ENCODE assay signal across 8 cellular contexts in the genomic region with DNA sequence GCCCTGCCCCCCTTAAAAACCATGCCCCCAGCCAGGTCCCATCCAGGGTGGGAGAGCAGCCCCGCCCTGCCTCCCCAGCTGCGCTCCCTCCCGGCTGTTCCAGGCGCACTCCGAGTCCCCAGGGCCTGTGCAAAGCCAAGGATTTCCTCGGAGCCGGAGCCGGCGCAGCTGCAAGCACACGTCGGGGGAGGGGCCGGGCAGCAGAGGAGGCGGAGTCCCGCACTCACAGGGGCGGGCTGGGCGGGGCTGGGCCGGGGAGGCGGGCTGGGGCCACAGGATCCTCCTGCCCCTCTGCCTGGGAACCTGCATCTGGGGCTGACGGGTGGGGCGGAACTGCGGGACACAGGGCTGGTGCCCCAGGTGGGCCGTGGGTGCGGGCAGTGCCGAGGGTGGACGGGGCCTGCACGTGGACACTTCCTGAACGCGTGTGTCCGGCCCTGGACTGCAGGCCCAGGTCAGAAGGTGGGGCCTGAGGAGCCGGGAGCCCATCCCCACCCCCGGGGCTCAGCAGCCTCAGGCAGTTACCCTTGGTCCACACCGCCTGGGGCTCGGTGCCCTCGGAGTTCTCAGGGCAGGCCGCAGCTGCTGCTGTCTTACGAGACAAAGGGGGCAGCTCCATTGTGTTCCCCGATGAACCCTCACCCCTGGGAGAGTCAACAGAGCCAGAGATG. TPM values are rescaled to one million over a fixed set of nuclear protein-coding genes. Genes with fewer than 3 reads are reported as not detected.
DNase-seq lines count a peak whose midpoint lies in the region; ATAC-seq, FAIRE-seq and TF ChIP-seq lines count a peak whose summit lies in the region.

No MANE protein-coding gene starts in this region.

- no peaks in the 10 kb centered on the region for H3K79me2 ChIP-seq in HCT116 (ENCODE audit: insufficient read depth, low read length)
- no peaks in the 10 kb centered on the region for H3K79me2 ChIP-seq in HepG2 (ENCODE audit: insufficient read depth, low read length)

- FAIRE-seq in HepG2 (lab: Jason Lieb, UNC) = no peak

- no peaks in the 10 kb centered on the region for H3K27me3 Mint-ChIP-seq in effector memory CD8-positive, alpha-beta T cell

- H3K4me2 ChIP-seq in BLaER1 treated with 17β-estradiol and CSF1 and Interleukin-3, amounts not matched to agents 10 nM and 100 nM = peak overlapping the region; percentile 54 to 80 (median 69)
- H3K4me2 ChIP-seq in HCT116 (ENCODE audit: low read length) (peak overlapping the region; percentile 76), HepG2 (ENCODE audit: low read depth, low read length) (peak overlapping the region; percentile 51; the same call in 1 of the 2 replicates)

- no peak overlapping the region for H3K4me3 ChIP-seq in BLaER1 treated with 17β-estradiol and CSF1 and Interleukin-3, amounts not matched to agents 10 nM and 100 nM
- peak overlapping the region; percentile 17 to 44 for H3K4me3 ChIP-seq in HCT116 (replicated peaks in 1 of 2; ENCODE audit: low read depth in 1 of 2, low read length in 2 of 2)
- H3K4me3 ChIP-seq in HepG2 (replicated peaks in 1 of 3; ENCODE audit: insufficient read depth in 1 of 3, low read depth in 2 of 3, low read length in 3 of 3) = peak overlapping the region in 2 of 3 experiments; percentile 33 to 55; a peak in 3 of 6 replicates

- intact Hi-C loops in HCT116 (cut with micrococcal nuclease) (no loop called here), HepG2 (cut with micrococcal nuclease; ENCODE audit: unreplicated experiment) (no loop called here)

- WGBS in HepG2 (ENCODE audit: low lambda C conversion rate) = 0% methylated on average over 3 of the region's 37 CpGs

- 0 out of 22 replicates have a peak overlapping the region, but pooled peaks of 1 of the 11 experiments have one; percentile 18 for H3K9ac ChIP-seq in BLaER1 treated with 17β-estradiol and CSF1 and Interleukin-3, amounts not matched to agents 10 nM and 100 nM
- H3K9ac ChIP-seq in HCT116 (ENCODE audit: low read length) = peak overlapping the region; percentile 53
- no peak overlapping the region for H3K9ac ChIP-seq in HepG2 (ENCODE audit: insufficient read depth, low read depth, low read length)

- no peak overlapping the region for H3K4me3 Mint-ChIP-seq in effector memory CD8-positive, alpha-beta T cell

- TF ChIP-seq RAD21 in HCT116 (IDR thresholded peaks at IDR 0.05; ENCODE audit: low read depth) (no peak), HepG2 (CRISPR knock-in tag; IDR thresholded peaks at IDR 0.05) (no peak)

- H3K27ac ChIP-seq in BLaER1 treated with 17β-estradiol and CSF1 and Interleukin-3, amounts not matched to agents 10 nM and 100 nM = no peak overlapping the region
- peak overlapping the region; percentile 51; the same call in 1 of the 2 replicates for H3K27ac ChIP-seq in HCT116 (ENCODE audit: low read depth, low read length)
- no peak overlapping the region for H3K27ac ChIP-seq in HepG2 (ENCODE audit: extremely low read length, insufficient read depth, low read length)

- in situ Hi-C loops in HepG2 (cut with HindIII; ENCODE audit: extremely low pct_ligation_motif_present, low pct_unique_long_range_greater_than_20kb) = no loop called here

- H3K9me3 ChIP-seq in BLaER1 treated with 17β-estradiol and CSF1 and Interleukin-3, amounts not matched to agents 10 nM and 100 nM (replicated peaks in 1 of 11) = no peaks in the 10 kb centered on the region
- H3K9me3 ChIP-seq in HCT116 (ENCODE audit: control insufficient read depth in 1 of 2, insufficient read depth in 1 of 2, low read depth in 1 of 2, low read length in 2 of 2) = no peaks in the 10 kb centered on the region
- H3K9me3 ChIP-seq in HepG2 (ENCODE audit: low read length) = no peaks in the 10 kb centered on the region

- H3K27me3 ChIP-seq in BLaER1 treated with 17β-estradiol and CSF1 and Interleukin-3, amounts not matched to agents 10 nM and 100 nM = peaks cover 11 to 42% (median 28%) of the 10 kb centered on the region in 11 experiments; a peak in 18 of 22 replicates
- H3K27me3 ChIP-seq in HCT116 (ENCODE audit: insufficient read depth, low read length) (no peaks in the 10 kb centered on the region), HepG2 (ENCODE audit: control insufficient read depth in 1 of 2, insufficient read depth in 2 of 2, low read length in 2 of 2) (peaks cover 23 to 71% of the 10 kb centered on the region in 2 experiments)

- no peak for TF ChIP-seq CTCF in HCT116 (IDR thresholded peaks at IDR 0.05 in 2 of 3, conservative IDR thresholded peaks at IDR 0.05 in 1 of 3; ENCODE audit: borderline replicate concordance in 1 of 3, insufficient read depth in 1 of 3, low read depth in 2 of 3, low read length in 2 of 3)
- TF ChIP-seq CTCF in HepG2 (CRISPR knock-in tag; IDR thresholded peaks at IDR 0.05) = no peak

- TF ChIP-seq EP300 in HepG2 (IDR thresholded peaks at IDR 0.05; ENCODE audit: low read depth in 2 of 2, low read length in 2 of 2) (no peak), HepG2 (CRISPR knock-in tag; IDR thresholded peaks at IDR 0.05; ENCODE audit: borderline replicate concordance) (no peak)

- no peaks in the 10 kb centered on the region for H3K4me1 Mint-ChIP-seq in effector memory CD8-positive, alpha-beta T cell (ENCODE audit: low read depth in 2 of 2)

- no peak overlapping the region for H3K27ac Mint-ChIP-seq in effector memory CD8-positive, alpha-beta T cell

- H3K9me2 ChIP-seq in HCT116 (ENCODE audit: insufficient read depth) = no peaks in the 10 kb centered on the region

- CTCF ChIA-PET in HCT116 (lab: Charles Lee) (interaction anchor here (0.6 to 1.2 kb wide), 4 partner anchors 9 to 329 kb away, joined by 3 to 12 read pairs (median 4); no protein-coding TSS in a partner anchor), HepG2 (lab: Yijun Ruan, JAX; ENCODE audit: low intra/inter-chr PET ratio, low total read pairs) (no interaction called here)

- BruUV-seq in HCT116 (replicated peaks; lab: Mats Ljungman, UMichigan) (no TSS peak), HepG2 (replicated peaks; lab: Mats Ljungman, UMichigan) (no TSS peak)

- DNase-seq in HCT116 (ENCODE audit: low read depth, low spot score) (no peak), amygdala (lab: John Stamatoyannopoulos, UW) (peak in 52 of 56 donors; percentile 12 to 88 (median 66)), HepG2 (ENCODE audit: low spot score) (peak; percentile 14), KG1 (lab: John Stamatoyannopoulos, UW) (no peak)
- no peak for DNase-seq in effector memory CD8-positive, alpha-beta T cell

- RAD21 ChIA-PET in HCT116 (lab: Charles Lee; ENCODE audit: low non-redundant PET in 1 of 2, low total read pairs in 2 of 2, uncharacterized antibody in 2 of 2, unreplicated experiment in 2 of 2) = interaction anchor here (0.6 to 0.8 kb wide), 4 partner anchors 9 to 62 kb away, joined by 3 to 6 read pairs (median 4); no protein-coding TSS in a partner anchor

- TF ChIP-seq POLR2A in HCT116 (IDR thresholded peaks at IDR 0.05; ENCODE audit: borderline replicate concordance, extremely low read depth, insufficient read depth, insufficient read length) = no peak
- no peak for TF ChIP-seq POLR2A in HepG2 (IDR thresholded peaks at IDR 0.05; ENCODE audit: insufficient read depth in 1 of 2, low read depth in 2 of 2, low read length in 2 of 2)

- POLR2A ChIA-PET in HCT116 (lab: Charles Lee) = interaction anchor here (0.8 kb wide), 1 partner anchor 44 kb away, joined by 5 read pairs; no protein-coding TSS in a partner anchor
- POLR2A ChIA-PET in HepG2 (lab: Yijun Ruan, JAX) = interaction anchor here (0.7 to 1.5 kb wide), 2 partner anchors 17 to 77 kb away, joined by 3 to 4 read pairs; no protein-coding TSS in a partner anchor

- H3K4me1 ChIP-seq in BLaER1 treated with 17β-estradiol and CSF1 and Interleukin-3, amounts not matched to agents 10 nM and 100 nM = peaks cover 4 to 58% (median 50%) of the 10 kb centered on the region in 10 experiments; a peak in 17 of 20 replicates
- H3K4me1 ChIP-seq in HCT116 (ENCODE audit: control insufficient read depth in 1 of 2, insufficient read depth in 2 of 2, low read length in 2 of 2) = peaks cover 19 to 41% of the 10 kb centered on the region in 2 experiments
- H3K4me1 ChIP-seq in HepG2 (ENCODE audit: insufficient read depth, low read length) = peaks cover 18% of the 10 kb centered on the region

- H3K36me3 Mint-ChIP-seq in effector memory CD8-positive, alpha-beta T cell (ENCODE audit: insufficient read depth) = peaks cover 4% of the 10 kb centered on the region

- no peaks in the 10 kb centered on the region for H3K9me3 Mint-ChIP-seq in effector memory CD8-positive, alpha-beta T cell

- H2AFZ ChIP-seq in HCT116 (ENCODE audit: low read depth, low read length, poor library complexity, severe bottlenecking) (no peak overlapping the region), HepG2 (ENCODE audit: low read length) (no peak overlapping the region)

- peaks cover 0 to 61% (median 14%) of the 10 kb centered on the region in 11 experiments; a peak in 14 of 22 replicates for H4K20me1 ChIP-seq in BLaER1 treated with 17β-estradiol and CSF1 and Interleukin-3, amounts not matched to agents 10 nM and 100 nM
- H4K20me1 ChIP-seq in HCT116 (ENCODE audit: insufficient read depth) (no peaks in the 10 kb centered on the region), HepG2 (ENCODE audit: insufficient read depth, low read length) (no peaks in the 10 kb centered on the region; the same call in 1 of the 2 replicates)

- no peaks in the 10 kb centered on the region for H3K36me3 ChIP-seq in BLaER1 treated with 17β-estradiol and CSF1 and Interleukin-3, amounts not matched to agents 10 nM and 100 nM
- no peaks in the 10 kb centered on the region for H3K36me3 ChIP-seq in HCT116 (ENCODE audit: control insufficient read depth in 1 of 2, insufficient read depth in 2 of 2, low read length in 2 of 2)
- H3K36me3 ChIP-seq in HepG2 (replicated peaks in 1 of 2; ENCODE audit: control insufficient read depth in 1 of 2, insufficient read depth in 2 of 2, low read length in 2 of 2) = no peaks in the 10 kb centered on the region

- ATAC-seq in HCT116 (peak; percentile 86), HepG2 (peak; percentile 60), GM21528 (IDR thresholded peaks at IDR 0.05; ENCODE audit: low FRiP score, unreplicated experiment) (no peak), HG02571 (IDR thresholded peaks at IDR 0.05; ENCODE audit: unreplicated experiment) (no peak)
- no peak for ATAC-seq in effector memory CD8-positive, alpha-beta T cell (replicated peaks)

RNA-seq across cellular contexts. Expression of a gene that starts 24.0 kb away (rescaled TPM):
- 7.2 TPM for total RNA-seq in HCT116 (2021; ENCODE audit: unreplicated experiment)
- 6.1 and 6.2 TPM in 2 replicates for polyA plus RNA-seq in HCT116 (2012)
- 0.14 and 0.49 TPM in 2 replicates for total RNA-seq in HepG2 (2016; rRNA removed; fragmentation: Illumina TruSeq; extraction: Trizol)
- total RNA-seq in HepG2 (2016; cell fraction: cytosol; rRNA removed; fragmentation: Illumina TruSeq; extraction: Trizol; ENCODE audit: low read depth) = 0.18 TPM in 1 of 2 replicates, not detected in the other
- total RNA-seq in HepG2 (2016; cell fraction: insoluble cytoplasmic fraction; rRNA removed; fragmentation: Illumina TruSeq; extraction: Trizol) = 0.22 TPM in 1 of 2 replicates, not detected in the other
- 0.14 and 0.15 TPM in 2 replicates for total RNA-seq in HepG2 (2016; cell fraction: membrane; rRNA removed; fragmentation: Illumina TruSeq; extraction: Trizol)
- total RNA-seq in HepG2 (2016; cell fraction: nucleus; rRNA removed; fragmentation: Illumina TruSeq; extraction: Trizol) = not detected in 2 replicates
- 0.20 and 0.26 TPM in 2 replicates for polyA plus RNA-seq in HepG2 (2011; rRNA removed)
- 0.55 and 0.79 TPM in 2 replicates for polyA plus RNA-seq in HepG2 (2011; cell fraction: cytosol; rRNA removed)
- polyA plus RNA-seq in HepG2 (2011; cell fraction: nucleus; rRNA removed) = 0.55 and 0.62 TPM in 2 replicates
- polyA plus RNA-seq in HepG2 (2012) = 1.3 and 2.0 TPM in 2 replicates
- not detected in 2 replicates for polyA plus RNA-seq in HepG2 (2016; cell fraction: cytosol; fragmentation: Illumina TruSeq; extraction: Trizol; ENCODE audit: low read depth)
- polyA plus RNA-seq in HepG2 (2016; cell fraction: insoluble cytoplasmic fraction; fragmentation: Illumina TruSeq; extraction: Trizol; ENCODE audit: low read depth) = not detected in 2 replicates
- 0.18 TPM in 1 of 2 replicates, not detected in the other for polyA plus RNA-seq in HepG2 (2016; cell fraction: membrane; fragmentation: Illumina TruSeq; extraction: Trizol; ENCODE audit: low read depth)
- 0.36 TPM in 1 of 2 replicates, not detected in the other for polyA plus RNA-seq in HepG2 (2016; cell fraction: nucleus; fragmentation: Illumina TruSeq; extraction: Trizol; ENCODE audit: insufficient read depth, low read depth)
- polyA minus RNA-seq in HepG2 (2011; rRNA and poly(A)+ RNA removed; ENCODE audit: low replicate concordance) = 0.26 and 1.1 TPM in 2 replicates
- polyA minus RNA-seq in HepG2 (2011; cell fraction: cytosol; rRNA and poly(A)+ RNA removed) = 0.44 and 0.59 TPM in 2 replicates
- 0.26 TPM in 1 of 2 replicates, not detected in the other for polyA minus RNA-seq in HepG2 (2011; cell fraction: nucleus; rRNA and poly(A)+ RNA removed)

RNA-seq across cellular contexts. Expression of a gene that starts 47.5 kb away (rescaled TPM):
- 0.27 TPM for total RNA-seq in HCT116 (2021; ENCODE audit: unreplicated experiment)
- 0.09 and 0.16 TPM in 2 replicates for polyA plus RNA-seq in HCT116 (2012)
- total RNA-seq in HepG2 (2016; rRNA removed; fragmentation: Illumina TruSeq; extraction: Trizol) = 0.09 TPM in 1 of 2 replicates, not detected in the other
- 0.20 TPM in 1 of 2 replicates, not detected in the other for total RNA-seq in HepG2 (2016; cell fraction: cytosol; rRNA removed; fragmentation: Illumina TruSeq; extraction: Trizol; ENCODE audit: low read depth)
- not detected in 2 replicates for total RNA-seq in HepG2 (2016; cell fraction: insoluble cytoplasmic fraction; rRNA removed; fragmentation: Illumina TruSeq; extraction: Trizol)
- total RNA-seq in HepG2 (2016; cell fraction: membrane; rRNA removed; fragmentation: Illumina TruSeq; extraction: Trizol) = not detected in 2 replicates
- 0.22 TPM in 1 of 2 replicates, not detected in the other for total RNA-seq in HepG2 (2016; cell fraction: nucleus; rRNA removed; fragmentation: Illumina TruSeq; extraction: Trizol)
- polyA plus RNA-seq in HepG2 (2011; rRNA removed) = not detected in 2 replicates
- not detected in 2 replicates for polyA plus RNA-seq in HepG2 (2011; cell fraction: cytosol; rRNA removed)
- 0.13 TPM in 1 of 2 replicates, not detected in the other for polyA plus RNA-seq in HepG2 (2011; cell fraction: nucleus; rRNA removed)
- polyA plus RNA-seq in HepG2 (2012) = not detected in 2 replicates
- polyA plus RNA-seq in HepG2 (2016; cell fraction: cytosol; fragmentation: Illumina TruSeq; extraction: Trizol; ENCODE audit: low read depth) = not detected in 2 replicates
- polyA plus RNA-seq in HepG2 (2016; cell fraction: insoluble cytoplasmic fraction; fragmentation: Illumina TruSeq; extraction: Trizol; ENCODE audit: low read depth) = not detected in 2 replicates
- not detected in 2 replicates for polyA plus RNA-seq in HepG2 (2016; cell fraction: membrane; fragmentation: Illumina TruSeq; extraction: Trizol; ENCODE audit: low read depth)
- polyA plus RNA-seq in HepG2 (2016; cell fraction: nucleus; fragmentation: Illumina TruSeq; extraction: Trizol; ENCODE audit: insufficient read depth, low read depth) = not detected in 2 replicates
- polyA minus RNA-seq in HepG2 (2011; rRNA and poly(A)+ RNA removed; ENCODE audit: low replicate concordance) = not detected in 2 replicates
- polyA minus RNA-seq in HepG2 (2011; cell fraction: cytosol; rRNA and poly(A)+ RNA removed) = not detected in 2 replicates
- polyA minus RNA-seq in HepG2 (2011; cell fraction: nucleus; rRNA and poly(A)+ RNA removed) = not detected in 2 replicates

Comparison
In these comparisons a context has a peak if more than half of its experiments do, and no peak if none do; other contexts are left out.
1. H3K4me3 ChIP-seq: peak in HCT116 (2 of 2) and HepG2 (2 of 3); none in BLaER1 treated with 17β-estradiol and CSF1 and Interleukin-3, amounts not matched to agents 10 nM and 100 nM (0 of 10).
2. ATAC-seq: peak in HCT116 (single experiment) and HepG2 (single experiment); none in effector memory CD8-positive, alpha-beta T cell (single experiment), GM21528 (single experiment) and HG02571 (single experiment).
3. DNase-seq: peak in amygdala (52 of 56) and HepG2 (single experiment); none in HCT116 (single experiment), effector memory CD8-positive, alpha-beta T cell (0 of 3) and KG1 (single experiment).
4. Peak in every context shown above with its lines, with median percentiles within 50 percentile points of each other: H3K4me2 ChIP-seq.